1 cellular context compared by ENCODE assay signal in genomic region chr20:36465109-36466080, GRCh38.
A peak's percentile ranks its signal among the peaks of the same experiment; 100 is the strongest.
TF ChIP-seq lines count a peak whose summit lies in the region.

No MANE protein-coding gene starts in this region.

TF ChIP-seq in HEK293, 187 proteins besides CTCF, POLR2A, EP300 and RAD21 (continued from another document):
- TF ChIP-seq ZNF366 (tag by site-specific recombination; conservative IDR thresholded peaks at IDR 0.05), result peak; percentile 66
- TF ChIP-seq ZNF16 (tag by site-specific recombination; IDR thresholded peaks at IDR 0.05; ENCODE audit: low read depth), result no peak
- TF ChIP-seq ZNF629 (tag by site-specific recombination; IDR thresholded peaks at IDR 0.05), result peak; percentile 75
- TF ChIP-seq SP3 (tag by site-specific recombination; IDR thresholded peaks at IDR 0.05), result peak; percentile 42
- TF ChIP-seq MEIS1 (CRISPR knock-in tag; IDR thresholded peaks at IDR 0.05; ENCODE audit: borderline replicate concordance), result no peak
- peak; percentile 83; the same call in 1 of the 2 replicates for TF ChIP-seq ZNF561 (tag by site-specific recombination; IDR thresholded peaks at IDR 0.05; ENCODE audit: borderline replicate concordance)
- peak; percentile 57 for TF ChIP-seq PRDM10 (tag by site-specific recombination; IDR thresholded peaks at IDR 0.05)
- TF ChIP-seq ZNF747 (tag by site-specific recombination; IDR thresholded peaks at IDR 0.05), result no peak
- TF ChIP-seq ZNF692 (tag by site-specific recombination; IDR thresholded peaks at IDR 0.05), result peak; percentile 73; the same call in 1 of the 2 replicates
- peak; percentile 65; the same call in 1 of the 2 replicates for TF ChIP-seq KLF9 (tag by site-specific recombination; IDR thresholded peaks at IDR 0.05; ENCODE audit: low read depth)
- peak; percentile 96 for TF ChIP-seq ZIC2 (tag by site-specific recombination; IDR thresholded peaks at IDR 0.05)
- peak; percentile 85 for TF ChIP-seq GLIS2 (tag by site-specific recombination; IDR thresholded peaks at IDR 0.05)
- TF ChIP-seq ZSCAN30 (tag by site-specific recombination; IDR thresholded peaks at IDR 0.05), result no peak
- TF ChIP-seq ZNF174 (tag by site-specific recombination; IDR thresholded peaks at IDR 0.05), result no peak
- peak; percentile 66; the same call in 1 of the 2 replicates for TF ChIP-seq ZNF184 (tag by site-specific recombination; IDR thresholded peaks at IDR 0.05)
- TF ChIP-seq ZNF211 (tag by site-specific recombination; IDR thresholded peaks at IDR 0.05; ENCODE audit: low read depth), result no peak
- peak; percentile 40; the same call in 1 of the 2 replicates for TF ChIP-seq ZNF24 (tag by site-specific recombination; IDR thresholded peaks at IDR 0.05)
- peak; percentile 84 for TF ChIP-seq KLF10 (tag by site-specific recombination; IDR thresholded peaks at IDR 0.05)
- TF ChIP-seq ZNF133 (tag by site-specific recombination; IDR thresholded peaks at IDR 0.05), result no peak
- TF ChIP-seq ZBTB8A (tag by site-specific recombination; IDR thresholded peaks at IDR 0.05), result peak; percentile 46
- TF ChIP-seq SP7 (tag by site-specific recombination; IDR thresholded peaks at IDR 0.05), result peak; percentile 89
- TF ChIP-seq ZNF449 (tag by site-specific recombination; IDR thresholded peaks at IDR 0.05), result no peak
- TF ChIP-seq ZNF558 (tag by site-specific recombination; IDR thresholded peaks at IDR 0.05), result no peak
- no peak for TF ChIP-seq ZNF549 (tag by site-specific recombination; IDR thresholded peaks at IDR 0.05)
- peak; percentile 79 for TF ChIP-seq IKZF3 (tag by site-specific recombination; IDR thresholded peaks at IDR 0.05)
- peak; percentile 55 for TF ChIP-seq ZFP69B (tag by site-specific recombination; IDR thresholded peaks at IDR 0.05)
- TF ChIP-seq SCRT2 (tag by site-specific recombination; IDR thresholded peaks at IDR 0.05), result peak; percentile 65; the same call in 1 of the 2 replicates
- TF ChIP-seq ZNF354C (tag by site-specific recombination; IDR thresholded peaks at IDR 0.05; ENCODE audit: borderline replicate concordance, low read depth), result no peak
- TF ChIP-seq ZBTB17 (tag by site-specific recombination; IDR thresholded peaks at IDR 0.05), result peak; percentile 81
- TF ChIP-seq ELK4 (IDR thresholded peaks at IDR 0.05; ENCODE audit: borderline replicate concordance, low read depth, low read length), result no peak
- TF ChIP-seq ZNF48 (tag by site-specific recombination; IDR thresholded peaks at IDR 0.05), result no peak
- peak; percentile 98 for TF ChIP-seq GLIS1 (tag by site-specific recombination; IDR thresholded peaks at IDR 0.05)
- no peak for TF ChIP-seq REST (tag by site-specific recombination; IDR thresholded peaks at IDR 0.05)
- TF ChIP-seq ZNF335 (tag by site-specific recombination; conservative IDR thresholded peaks at IDR 0.05), result peak; percentile 59
- no peak for TF ChIP-seq SCRT1 (tag by site-specific recombination; IDR thresholded peaks at IDR 0.05; ENCODE audit: borderline replicate concordance)
- TF ChIP-seq FEZF1 (tag by site-specific recombination; IDR thresholded peaks at IDR 0.05), result 0 out of 2 replicates have a peak, but pooled peaks have one; percentile 9
TF ChIP-seq in HEK293: peak in this region for 28.
